In genomic region chr6:90144396-90144795, GRCh38 we compare ENCODE assay signal across 12 cellular contexts.
DNase-seq lines count a peak whose midpoint lies in the region; ATAC-seq lines count a peak whose summit lies in the region.
"Had no signal": no experiment of that assay in that cellular context is flagged by ENCODE, and none has a peak within 500 bp of the region (broad histone marks: within the 10 kb centered on the region; RNA-seq: fewer than 3 reads in every experiment).

No MANE protein-coding gene starts in this region.

- peak; percentile 75 for ATAC-seq in activated CD4-positive, alpha-beta T cell treated with anti-CD3 and anti-CD28 coated beads for 36 hours
- peak; percentile 90 for ATAC-seq in HG02870 (IDR thresholded peaks at IDR 0.05; ENCODE audit: unreplicated experiment)
- ATAC-seq: effector memory CD8-positive, alpha-beta T cell had no signal

- intact Hi-C loops in activated CD4-positive, alpha-beta T cell treated with anti-CD3 and anti-CD28 coated beads for 36 hours (cut with DNase I, micrococcal nuclease) = loop anchor here (1.0 to 2.0 kb wide), 6 partner anchors 20 to 74 kb away; no protein-coding TSS in a partner anchor

- H3K9me3 Mint-ChIP-seq in activated CD4-positive, alpha-beta T cell treated with anti-CD3 and anti-CD28 coated beads for 36 hours (ENCODE audit: low read depth) = no peaks in the 10 kb centered on the region
- no peaks in the 10 kb centered on the region for H3K9me3 Mint-ChIP-seq in activated CD4-positive, alpha-beta T cell treated with anti-CD3 and anti-CD28 coated beads, Interleukin-2, amount 10 ng/mL, durations not matched to agents 7 days and 5 days
- H3K9me3 Mint-ChIP-seq in activated naive CD4-positive, alpha-beta T cell treated with anti-CD3 and anti-CD28 coated beads, Interleukin-2, amount 50 U/mL, for 24 hours = no peaks in the 10 kb centered on the region
- H3K9me3 Mint-ChIP-seq: effector memory CD8-positive, alpha-beta T cell had no signal

- H3K27me3 Mint-ChIP-seq in activated CD4-positive, alpha-beta T cell treated with anti-CD3 and anti-CD28 coated beads for 36 hours = no peaks in the 10 kb centered on the region
- no peaks in the 10 kb centered on the region for H3K27me3 Mint-ChIP-seq in activated CD4-positive, alpha-beta T cell treated with anti-CD3 and anti-CD28 coated beads, Interleukin-2, amount 10 ng/mL, durations not matched to agents 7 days and 5 days
- no peaks in the 10 kb centered on the region for H3K27me3 Mint-ChIP-seq in activated naive CD4-positive, alpha-beta T cell treated with anti-CD3 and anti-CD28 coated beads, Interleukin-2, amount 50 U/mL, for 24 hours

- H3K36me3 Mint-ChIP-seq in activated CD4-positive, alpha-beta T cell treated with anti-CD3 and anti-CD28 coated beads for 36 hours (ENCODE audit: low read depth) = peaks cover 34% of the 10 kb centered on the region
- peaks cover 36% of the 10 kb centered on the region for H3K36me3 Mint-ChIP-seq in activated CD4-positive, alpha-beta T cell treated with anti-CD3 and anti-CD28 coated beads, Interleukin-2, amount 10 ng/mL, durations not matched to agents 7 days and 5 days (ENCODE audit: low read depth)
- peaks cover 38% of the 10 kb centered on the region for H3K36me3 Mint-ChIP-seq in activated naive CD4-positive, alpha-beta T cell treated with anti-CD3 and anti-CD28 coated beads, Interleukin-2, amount 50 U/mL, for 24 hours

- CTCF ChIA-PET in activated CD4-positive, alpha-beta T cell treated with anti-CD3 and anti-CD28 coated beads for 36 hours (lab: Charles Lee) = interaction anchor here (0.5 to 2.6 kb wide), 10 partner anchors 24 to 204 kb away, joined by 3 to 11 read pairs (median 4); no protein-coding TSS in a partner anchor
- CTCF ChIA-PET in activated CD4-positive, alpha-beta T cell treated with anti-CD3 and anti-CD28 coated beads, Interleukin-2, amount 10 ng/mL, durations not matched to agents 7 days and 5 days (lab: Charles Lee) = interaction anchor here (1.2 kb wide), 1 partner anchor 249 kb away, joined by 3 read pairs; no protein-coding TSS in a partner anchor

- peaks cover 81% of the 10 kb centered on the region for H3K4me1 Mint-ChIP-seq in activated CD4-positive, alpha-beta T cell treated with anti-CD3 and anti-CD28 coated beads for 36 hours
- H3K4me1 Mint-ChIP-seq in activated CD4-positive, alpha-beta T cell treated with anti-CD3 and anti-CD28 coated beads, Interleukin-2, amount 10 ng/mL, durations not matched to agents 7 days and 5 days = peaks cover 59% of the 10 kb centered on the region
- peaks cover 88% of the 10 kb centered on the region for H3K4me1 Mint-ChIP-seq in activated naive CD4-positive, alpha-beta T cell treated with anti-CD3 and anti-CD28 coated beads, Interleukin-2, amount 50 U/mL, for 24 hours

- POLR2A ChIA-PET in activated CD4-positive, alpha-beta T cell treated with anti-CD3 and anti-CD28 coated beads for 36 hours (lab: Charles Lee) = no interaction called here
- POLR2A ChIA-PET in activated CD4-positive, alpha-beta T cell treated with anti-CD3 and anti-CD28 coated beads, Interleukin-2, amount 10 ng/mL, durations not matched to agents 7 days and 5 days (lab: Charles Lee) = no interaction called here

- H3K4me3 Mint-ChIP-seq in activated CD4-positive, alpha-beta T cell treated with anti-CD3 and anti-CD28 coated beads for 36 hours = peak overlapping the region; percentile 32
- no peak overlapping the region for H3K4me3 Mint-ChIP-seq in activated CD4-positive, alpha-beta T cell treated with anti-CD3 and anti-CD28 coated beads, Interleukin-2, amount 10 ng/mL, durations not matched to agents 7 days and 5 days
- peak overlapping the region; percentile 70 for H3K4me3 Mint-ChIP-seq in activated naive CD4-positive, alpha-beta T cell treated with anti-CD3 and anti-CD28 coated beads, Interleukin-2, amount 50 U/mL, for 24 hours
- H3K4me3 Mint-ChIP-seq: effector memory CD8-positive, alpha-beta T cell had no signal

- peak; percentile 75 for DNase-seq in activated CD4-positive, alpha-beta T cell treated with anti-CD3 and anti-CD28 coated beads for 36 hours
- no peak for DNase-seq in activated CD4-positive, alpha-beta T cell treated with anti-CD3 and anti-CD28 coated beads, Interleukin-2, amount 10 ng/mL, durations not matched to agents 7 days and 5 days
- peak; percentile 72 for DNase-seq in stimulated activated CD4-positive, alpha-beta T cell treated with anti-CD3 and anti-CD28 coated beads, Interleukin-4, amount 100 ng/mL, for 24 hours
- no peak for DNase-seq in T-helper 9 cell
- DNase-seq in ureter (ENCODE audit: low spot score) = no peak
- no peak for DNase-seq in DMS 273 (lab: John Stamatoyannopoulos, UW; ENCODE audit: unreplicated experiment)
- DNase-seq: amygdala; effector memory CD8-positive, alpha-beta T cell; NCI-H2029 treated with DMSO at 0.1 percent for 48 hours; sigmoid colon had no signal

- H3K27ac Mint-ChIP-seq in activated CD4-positive, alpha-beta T cell treated with anti-CD3 and anti-CD28 coated beads for 36 hours = peak overlapping the region; percentile 95
- H3K27ac Mint-ChIP-seq in activated CD4-positive, alpha-beta T cell treated with anti-CD3 and anti-CD28 coated beads, Interleukin-2, amount 10 ng/mL, durations not matched to agents 7 days and 5 days = no peak overlapping the region
- H3K27ac Mint-ChIP-seq in activated naive CD4-positive, alpha-beta T cell treated with anti-CD3 and anti-CD28 coated beads, Interleukin-2, amount 50 U/mL, for 24 hours = peak overlapping the region; percentile 98
- H3K27ac Mint-ChIP-seq: effector memory CD8-positive, alpha-beta T cell had no signal

Comparison
In these comparisons a context has a peak if more than half of its experiments do, and no peak if none do; other contexts are left out.
1. DNase-seq: peak in activated CD4-positive, alpha-beta T cell treated with anti-CD3 and anti-CD28 coated beads for 36 hours (single experiment) and stimulated activated CD4-positive, alpha-beta T cell treated with anti-CD3 and anti-CD28 coated beads, Interleukin-4, amount 100 ng/mL, for 24 hours (single experiment); none in activated CD4-positive, alpha-beta T cell treated with anti-CD3 and anti-CD28 coated beads, Interleukin-2, amount 10 ng/mL, durations not matched to agents 7 days and 5 days (single experiment), T-helper 9 cell (single experiment), ureter (single experiment) and DMS 273 (single experiment).